Comparison of ENCODE assay signal across 27 cellular contexts in genomic region chr1:226041419-226041818, GRCh38.
"Had no signal": no experiment of that assay in that cellular context is flagged by ENCODE, and none has a peak within 500 bp of the region (broad histone marks: within the 10 kb centered on the region; RNA-seq: fewer than 3 reads in every experiment).

No MANE protein-coding gene starts in this region.

- H3K27ac ChIP-seq: dorsolateral prefrontal cortex, epithelial cell of prostate, gastrocnemius medialis, ovary, psoas muscle, sigmoid colon, thyroid gland, vagina had no signal

- H3K9me3 ChIP-seq: gastrocnemius medialis, left lung, mucosa of descending colon, ovary, psoas muscle, sigmoid colon, stomach, thyroid gland, vagina had no signal

- H3K4me1 ChIP-seq: gastrocnemius medialis, psoas muscle, sigmoid colon, stomach, thyroid gland, vagina had no signal

- H3K36me3 ChIP-seq: gastrocnemius medialis, left lung, ovary, sigmoid colon, stomach, thyroid gland, vagina had no signal

- H3K27me3 ChIP-seq: dorsolateral prefrontal cortex, gastrocnemius medialis, left lung, ovary, sigmoid colon, stomach, thyroid gland, vagina had no signal

- DNase-seq: cortex of kidney; dorsolateral prefrontal cortex; effector CD8-positive, alpha-beta T cell; endodermal cell; foreskin fibroblast; gastrocnemius medialis; head of caudate nucleus; kidney; left lung; mesenchymal stem cell; mucosa of descending colon; naive B cell; ovary; posterior cingulate gyrus; psoas muscle; right cardiac atrium; sigmoid colon; stimulated activated CD4-positive, alpha-beta T cell treated with anti-CD3 and anti-CD28 coated beads, Interleukin-2, amount 100 ng/mL, for 24 hours; stimulated activated CD4-positive, alpha-beta T cell treated with anti-CD3 and anti-CD28 coated beads, Interleukin-4, amount 100 ng/mL, for 24 hours; stimulated activated naive CD4-positive, alpha-beta T cell treated with Interleukin-2 at 50 U/mL for 16 hours; stomach; thyroid gland; trophoblast cell had no signal

- H3K4me3 ChIP-seq: dorsolateral prefrontal cortex, gastrocnemius medialis, left lung, mucosa of descending colon, ovary, psoas muscle, sigmoid colon, stomach, thyroid gland, vagina had no signal

- ATAC-seq: gastrocnemius medialis; left lung; mucosa of descending colon; natural killer cell treated with Interleukin-12 subunit alpha and Interleukin-12 subunit beta and Interleukin-15 and Interleukin-18, amount 100 ng/mL, for 72 hours; psoas muscle; stimulated activated effector memory CD8-positive, alpha-beta T cell treated with anti-CD3 and anti-CD28 coated beads, Interleukin-12 subunit alpha, Interleukin-12 subunit beta, amount 100 ng/mL, for 72 hours had no signal
